16 cellular contexts compared by ENCODE assay signal in the genomic region with DNA sequence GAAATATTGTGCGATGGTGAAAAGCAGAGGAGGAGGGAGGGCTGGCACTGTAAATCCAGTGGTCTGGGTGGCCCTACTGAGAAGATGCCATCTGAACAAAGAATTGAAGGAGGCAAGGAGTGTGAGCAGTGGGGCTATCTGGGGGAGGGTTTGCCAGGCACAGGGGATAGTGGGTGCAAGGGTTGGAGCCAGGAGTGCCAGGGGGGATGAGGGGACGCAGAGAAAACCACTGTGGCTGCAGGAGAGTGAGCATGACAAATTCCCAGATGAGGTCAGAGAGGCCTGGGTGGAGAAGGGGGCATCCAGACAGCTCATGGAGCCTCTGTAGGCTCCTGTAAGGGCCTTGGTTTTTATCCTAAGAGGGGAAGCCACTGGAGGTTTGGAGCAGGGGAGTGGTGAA. TPM values are rescaled to one million over a fixed set of nuclear protein-coding genes. Genes with fewer than 3 reads are reported as not detected.
DNase-seq lines count a peak whose midpoint lies in the region; ATAC-seq lines count a peak whose summit lies in the region.
"Had no signal": no experiment of that assay in that cellular context is flagged by ENCODE, and none has a peak within 500 bp of the region (broad histone marks: within the 10 kb centered on the region; RNA-seq: fewer than 3 reads in every experiment).

No MANE protein-coding gene starts in this region.

- H3K36me3 Mint-ChIP-seq in activated naive CD4-positive, alpha-beta T cell treated with anti-CD3 and anti-CD28 coated beads, Interleukin-2, amount 50 U/mL, for 24 hours, result peaks cover 3% of the 10 kb centered on the region
- H3K36me3 Mint-ChIP-seq in activated naive CD4-positive, alpha-beta T cell treated with anti-CD3 and anti-CD28 coated beads, Interleukin-2, amount 10 ng/mL, durations not matched to agents 7 days and 5 days, result peaks cover 11% of the 10 kb centered on the region
- peaks cover 11% of the 10 kb centered on the region for H3K36me3 Mint-ChIP-seq in T-helper 17 cell (ENCODE audit: low read depth)
- H3K36me3 Mint-ChIP-seq: natural killer cell treated with Interleukin-12 subunit alpha and Interleukin-12 subunit beta and Interleukin-15 and Interleukin-18, amount 100 ng/mL, for 72 hours had no signal

- DNase-seq in activated naive CD4-positive, alpha-beta T cell treated with anti-CD3 and anti-CD28 coated beads, Interleukin-2, amount 10 ng/mL, durations not matched to agents 7 days and 5 days, result no peak
- no peak for DNase-seq in T-helper 17 cell
- DNase-seq in islet precursor cell, result peak; percentile 36
- DNase-seq in stimulated activated CD4-positive, alpha-beta T cell treated with anti-CD3 and anti-CD28 coated beads, Interleukin-2, amount 100 ng/mL, for 48 hours, result no peak
- DNase-seq: activated CD8-positive, alpha-beta T cell treated with anti-CD3 and anti-CD28 coated beads for 36 hours; DMS79 treated with DMSO at 0.1 percent for 48 hours; effector memory CD4-positive, alpha-beta T cell; KG1; NCI-H69; Right ventricle myocardium superior; stimulated activated naive B cell treated with anti-CD40 and anti-IgM and Interleukin-4, amounts not matched to agents 10 μg/mL and 1 μg/mL and 100 μg/mL, for 72 hours had no signal

- ATAC-seq in T-helper 17 cell (no peak), GM21723 (IDR thresholded peaks at IDR 0.05; ENCODE audit: unreplicated experiment) (no peak), GM21526 (IDR thresholded peaks at IDR 0.05; ENCODE audit: low FRiP score, unreplicated experiment) (no peak)
- ATAC-seq: activated CD8-positive, alpha-beta T cell treated with anti-CD3 and anti-CD28 coated beads for 36 hours; natural killer cell treated with Interleukin-12 subunit alpha and Interleukin-12 subunit beta and Interleukin-15 and Interleukin-18, amount 100 ng/mL, for 72 hours; stimulated activated naive B cell treated with anti-CD40 and anti-IgM and Interleukin-4, amounts not matched to agents 10 μg/mL and 1 μg/mL and 100 μg/mL, for 72 hours had no signal

- peaks cover 39% of the 10 kb centered on the region for H3K4me1 Mint-ChIP-seq in activated naive CD4-positive, alpha-beta T cell treated with anti-CD3 and anti-CD28 coated beads, Interleukin-2, amount 50 U/mL, for 24 hours
- H3K4me1 Mint-ChIP-seq in activated naive CD4-positive, alpha-beta T cell treated with anti-CD3 and anti-CD28 coated beads, Interleukin-2, amount 10 ng/mL, durations not matched to agents 7 days and 5 days, result peaks cover 26% of the 10 kb centered on the region
- peaks cover 29% of the 10 kb centered on the region for H3K4me1 Mint-ChIP-seq in T-helper 17 cell

- H3K4me3 Mint-ChIP-seq in activated naive CD4-positive, alpha-beta T cell treated with anti-CD3 and anti-CD28 coated beads, Interleukin-2, amount 50 U/mL, for 24 hours, result no peak overlapping the region
- H3K4me3 Mint-ChIP-seq in activated naive CD4-positive, alpha-beta T cell treated with anti-CD3 and anti-CD28 coated beads, Interleukin-2, amount 10 ng/mL, durations not matched to agents 7 days and 5 days, result no peak overlapping the region
- H3K4me3 Mint-ChIP-seq in T-helper 17 cell, result no peak overlapping the region
- H3K4me3 Mint-ChIP-seq: activated CD8-positive, alpha-beta T cell treated with anti-CD3 and anti-CD28 coated beads for 36 hours; memory B cell; natural killer cell treated with Interleukin-12 subunit alpha and Interleukin-12 subunit beta and Interleukin-15 and Interleukin-18, amount 100 ng/mL, for 72 hours; stimulated activated naive B cell treated with anti-CD40 and anti-IgM and Interleukin-4, amounts not matched to agents 10 μg/mL and 1 μg/mL and 100 μg/mL, for 72 hours had no signal

- H3K27me3 Mint-ChIP-seq in activated naive CD4-positive, alpha-beta T cell treated with anti-CD3 and anti-CD28 coated beads, Interleukin-2, amount 50 U/mL, for 24 hours, result no peaks in the 10 kb centered on the region
- H3K27me3 Mint-ChIP-seq in activated naive CD4-positive, alpha-beta T cell treated with anti-CD3 and anti-CD28 coated beads, Interleukin-2, amount 10 ng/mL, durations not matched to agents 7 days and 5 days, result peaks cover 5% of the 10 kb centered on the region
- H3K27me3 Mint-ChIP-seq in T-helper 17 cell, result no peaks in the 10 kb centered on the region
- H3K27me3 Mint-ChIP-seq: activated CD8-positive, alpha-beta T cell treated with anti-CD3 and anti-CD28 coated beads for 36 hours; memory B cell; natural killer cell treated with Interleukin-12 subunit alpha and Interleukin-12 subunit beta and Interleukin-15 and Interleukin-18, amount 100 ng/mL, for 72 hours; stimulated activated naive B cell treated with anti-CD40 and anti-IgM and Interleukin-4, amounts not matched to agents 10 μg/mL and 1 μg/mL and 100 μg/mL, for 72 hours had no signal

- peak overlapping the region; percentile 7 for H3K27ac Mint-ChIP-seq in activated naive CD4-positive, alpha-beta T cell treated with anti-CD3 and anti-CD28 coated beads, Interleukin-2, amount 50 U/mL, for 24 hours
- H3K27ac Mint-ChIP-seq in activated naive CD4-positive, alpha-beta T cell treated with anti-CD3 and anti-CD28 coated beads, Interleukin-2, amount 10 ng/mL, durations not matched to agents 7 days and 5 days, result no peak overlapping the region
- H3K27ac Mint-ChIP-seq in T-helper 17 cell, result peak overlapping the region; percentile 72
- H3K27ac Mint-ChIP-seq: activated CD8-positive, alpha-beta T cell treated with anti-CD3 and anti-CD28 coated beads for 36 hours; memory B cell; stimulated activated naive B cell treated with anti-CD40 and anti-IgM and Interleukin-4, amounts not matched to agents 10 μg/mL and 1 μg/mL and 100 μg/mL, for 72 hours had no signal

- H3K9me3 Mint-ChIP-seq in activated naive CD4-positive, alpha-beta T cell treated with anti-CD3 and anti-CD28 coated beads, Interleukin-2, amount 50 U/mL, for 24 hours, result no peaks in the 10 kb centered on the region
- H3K9me3 Mint-ChIP-seq in activated naive CD4-positive, alpha-beta T cell treated with anti-CD3 and anti-CD28 coated beads, Interleukin-2, amount 10 ng/mL, durations not matched to agents 7 days and 5 days, result no peaks in the 10 kb centered on the region
- H3K9me3 Mint-ChIP-seq: activated CD8-positive, alpha-beta T cell treated with anti-CD3 and anti-CD28 coated beads for 36 hours; memory B cell; natural killer cell treated with Interleukin-12 subunit alpha and Interleukin-12 subunit beta and Interleukin-15 and Interleukin-18, amount 100 ng/mL, for 72 hours; stimulated activated naive B cell treated with anti-CD40 and anti-IgM and Interleukin-4, amounts not matched to agents 10 μg/mL and 1 μg/mL and 100 μg/mL, for 72 hours had no signal

- CTCF ChIA-PET in activated naive CD4-positive, alpha-beta T cell treated with anti-CD3 and anti-CD28 coated beads, Interleukin-2, amount 10 ng/mL, durations not matched to agents 7 days and 5 days (lab: Charles Lee), result no interaction called here

- no peaks in the 10 kb centered on the region for H3K9me3 ChIP-seq in T-helper 17 cell (ENCODE audit: control insufficient read depth, low read length, poor library complexity, severe bottlenecking)

RNA-seq across cellular contexts. Expression of a gene that starts 4.8 kb away (rescaled TPM):
- total RNA-seq in T-helper 17 cell, result 10 to 100 TPM; 19.2 to 20.4 TPM

RNA-seq across cellular contexts. Expression of a gene that starts 22.3 kb away (rescaled TPM):
- total RNA-seq in T-helper 17 cell, result 10 to 100 TPM; 29.4 to 37.0 TPM

RNA-seq across cellular contexts. Expression of a gene that starts 22.3 kb away (rescaled TPM):
- total RNA-seq in T-helper 17 cell, result 1 to 10 TPM in 1 of 2 donors, under 1 TPM in 1; 0.55 to 1.3 TPM
- total RNA-seq: Right ventricle myocardium superior had no signal

RNA-seq across cellular contexts. Expression of a gene that starts 46.6 kb away (rescaled TPM):
- total RNA-seq in T-helper 17 cell, result 10 to 100 TPM; 45.2 to 51.9 TPM
